Comparison of ENCODE assay signal across 9 cellular contexts in genomic region chr4:73864365-73864764, GRCh38. TPM values are rescaled to one million over a fixed set of nuclear protein-coding genes. Genes with fewer than 3 reads are reported as not detected.
DNase-seq lines count a peak whose midpoint lies in the region; ATAC-seq, FAIRE-seq and TF ChIP-seq lines count a peak whose summit lies in the region.
"Had no signal": no experiment of that assay in that cellular context is flagged by ENCODE, and none has a peak within 500 bp of the region (broad histone marks: within the 10 kb centered on the region; RNA-seq: fewer than 3 reads in every experiment).

No MANE protein-coding gene starts in this region.

- peaks cover 12% of the 10 kb centered on the region for H3K27me3 Mint-ChIP-seq in activated T-cell treated with anti-CD3 and anti-CD28 coated beads, Interleukin-2, amount 50 U/mL, for 72 hours (ENCODE audit: low read depth)

- no peaks in the 10 kb centered on the region for H3K4me1 Mint-ChIP-seq in activated T-cell treated with anti-CD3 and anti-CD28 coated beads, Interleukin-2, amount 50 U/mL, for 72 hours (ENCODE audit: low read depth)
- H3K4me1 Mint-ChIP-seq: CD4-positive, alpha-beta memory T cell had no signal

- no peak overlapping the region for H2BK5ac ChIP-seq in neuronal stem cell (ENCODE audit: low read length)

- H3K27ac ChIP-seq in smooth muscle cell (ENCODE audit: low read depth) = no peak overlapping the region
- no peak overlapping the region for H3K27ac ChIP-seq in neuronal stem cell (replicated peaks; ENCODE audit: low read length)

- H2AK5ac ChIP-seq in neuronal stem cell (ENCODE audit: low read depth, low read length) = no peak overlapping the region

- H3K9me3 Mint-ChIP-seq in activated T-cell treated with anti-CD3 and anti-CD28 coated beads, Interleukin-2, amount 50 U/mL, for 72 hours = no peaks in the 10 kb centered on the region

- no peak for FAIRE-seq in GM12892 (lab: Jason Lieb, UNC)

- H2BK12ac ChIP-seq in neuronal stem cell (ENCODE audit: low read length) = no peak overlapping the region

- no peak overlapping the region for H3K14ac ChIP-seq in neuronal stem cell (ENCODE audit: low read length)

- H2AFZ ChIP-seq in smooth muscle cell (ENCODE audit: low read depth) (no peak overlapping the region), neuronal stem cell (ENCODE audit: low read length) (no peak overlapping the region)

- no peak overlapping the region for H3K18ac ChIP-seq in neuronal stem cell (ENCODE audit: low read length)

- no peaks in the 10 kb centered on the region for H3K36me3 Mint-ChIP-seq in activated T-cell treated with anti-CD3 and anti-CD28 coated beads, Interleukin-2, amount 50 U/mL, for 72 hours (ENCODE audit: insufficient read depth in 2 of 2)
- H3K36me3 Mint-ChIP-seq: CD4-positive, alpha-beta memory T cell had no signal

- no peak overlapping the region for H3K9ac ChIP-seq in smooth muscle cell (ENCODE audit: low read depth)
- no peak overlapping the region for H3K9ac ChIP-seq in neuronal stem cell (ENCODE audit: low read depth, low read length, poor library complexity)

- H3K4me3 Mint-ChIP-seq in activated T-cell treated with anti-CD3 and anti-CD28 coated beads, Interleukin-2, amount 50 U/mL, for 72 hours = no peak overlapping the region
- H3K4me3 Mint-ChIP-seq: CD4-positive, alpha-beta memory T cell had no signal

- no peak overlapping the region for H3K27ac Mint-ChIP-seq in activated T-cell treated with anti-CD3 and anti-CD28 coated beads, Interleukin-2, amount 50 U/mL, for 72 hours
- H3K27ac Mint-ChIP-seq: CD4-positive, alpha-beta memory T cell had no signal

- 69% methylated on average over 2 of the region's 2 CpGs for WGBS in smooth muscle cell (ENCODE audit: low lambda C conversion rate)
- WGBS in neuronal stem cell (ENCODE audit: extremely low coverage in 2 of 2, insufficient read length in 2 of 2, insufficient replicate concordance in 1 of 2), 2 donors = no CpG with 5 or more reads among the region's 2 CpGs

- no peak overlapping the region for H3K4me2 ChIP-seq in smooth muscle cell
- no peak overlapping the region for H3K4me2 ChIP-seq in neuronal stem cell (ENCODE audit: insufficient read depth, low read length, poor library complexity, severe bottlenecking)

- TF ChIP-seq CTCF in NB4 (IDR thresholded peaks at IDR 0.05; ENCODE audit: low read depth, low read length) (peak; percentile 17), epithelial cell of esophagus (IDR thresholded peaks at IDR 0.05; ENCODE audit: insufficient read depth, low read depth, low read length, missing control alignments) (peak; percentile 88), smooth muscle cell (IDR thresholded peaks at IDR 0.05; ENCODE audit: borderline replicate concordance, insufficient read depth, poor library complexity, severe bottlenecking) (peak; percentile 23)

- no peaks in the 10 kb centered on the region for H3K79me1 ChIP-seq in neuronal stem cell (ENCODE audit: low read depth, low read length)

- H3K36me3 ChIP-seq in smooth muscle cell (ENCODE audit: low read depth) = no peaks in the 10 kb centered on the region
- H3K36me3 ChIP-seq in neuronal stem cell (replicated peaks in 1 of 2; ENCODE audit: control insufficient read depth in 2 of 2, insufficient read depth in 2 of 2, low read length in 2 of 2) = no peaks in the 10 kb centered on the region

- TF ChIP-seq POLR2A in NB4 (IDR thresholded peaks at IDR 0.05; ENCODE audit: extremely low read depth, insufficient read length) = no peak
- TF ChIP-seq POLR2A in GM12892 (IDR thresholded peaks at IDR 0.05; ENCODE audit: low read depth, low read length) = no peak

- H3K4me3 ChIP-seq in NB4 (ENCODE audit: low read depth, low read length) = no peak overlapping the region
- no peak overlapping the region for H3K4me3 ChIP-seq in epithelial cell of esophagus (ENCODE audit: low read length)
- no peak overlapping the region for H3K4me3 ChIP-seq in smooth muscle cell
- H3K4me3 ChIP-seq in neuronal stem cell (ENCODE audit: low read length in 2 of 2) = no peak overlapping the region

- H4K8ac ChIP-seq in neuronal stem cell (ENCODE audit: low read depth, low read length) = no peak overlapping the region

- H2BK120ac ChIP-seq in neuronal stem cell (ENCODE audit: low read depth, low read length) = no peak overlapping the region

- H3K79me2 ChIP-seq in smooth muscle cell (ENCODE audit: low read depth) = no peaks in the 10 kb centered on the region

- no peak overlapping the region for H2BK15ac ChIP-seq in neuronal stem cell (ENCODE audit: low read length)

- H3K9me3 ChIP-seq in smooth muscle cell (replicated peaks; ENCODE audit: low read depth) (no peaks in the 10 kb centered on the region), neuronal stem cell (replicated peaks in 1 of 2; ENCODE audit: control insufficient read depth in 2 of 2, insufficient read depth in 1 of 2, low read depth in 1 of 2, low read length in 2 of 2) (no peaks in the 10 kb centered on the region)

- H3F3A ChIP-seq in smooth muscle cell (ENCODE audit: low read depth) = peaks cover 9% of the 10 kb centered on the region

- H3K27me3 ChIP-seq in smooth muscle cell (ENCODE audit: low read depth) (peaks cover 6% of the 10 kb centered on the region), neuronal stem cell (ENCODE audit: control insufficient read depth in 3 of 3, insufficient read depth in 3 of 3, low read depth in 1 of 3, low read length in 3 of 3) (peaks cover 0 to 11% (median 7%) of the 10 kb centered on the region in 3 experiments)

- no peak overlapping the region for H3K4ac ChIP-seq in neuronal stem cell (ENCODE audit: low read length)

- no peaks in the 10 kb centered on the region for H4K20me1 ChIP-seq in smooth muscle cell (ENCODE audit: low read depth)

- no peak overlapping the region for H4K91ac ChIP-seq in neuronal stem cell (ENCODE audit: low read depth, low read length, poor library complexity)

- ATAC-seq in activated T-cell treated with anti-CD3 and anti-CD28 coated beads, Interleukin-2, amount 50 U/mL, for 72 hours (replicated peaks in 1 of 2) = no peak

- DNase-seq in NCI-H510A treated with DMSO at 0.1 percent for 48 hours (lab: John Stamatoyannopoulos, UW) (peak; percentile 21), NCI-H510A (lab: John Stamatoyannopoulos, UW) (no peak), NB4 (ENCODE audit: low read depth) (peak; percentile 38), epithelial cell of esophagus (ENCODE audit: low read depth) (peak; percentile 64), smooth muscle cell (lab: John Stamatoyannopoulos, UW; ENCODE audit: unreplicated experiment) (no peak), neuronal stem cell (ENCODE audit: low spot score) (no peak), GM12892 (ENCODE audit: insufficient read length) (no peak)
- no peak for DNase-seq in activated T-cell treated with anti-CD3 and anti-CD28 coated beads, Interleukin-2, amount 50 U/mL, for 72 hours
- DNase-seq: CD4-positive, alpha-beta memory T cell had no signal

- H3K23ac ChIP-seq in neuronal stem cell (ENCODE audit: low read depth, low read length, poor library complexity) = no peak overlapping the region

- H3K4me1 ChIP-seq in smooth muscle cell (ENCODE audit: low read depth) (peaks cover 8% of the 10 kb centered on the region), neuronal stem cell (ENCODE audit: control insufficient read depth in 2 of 2, insufficient read depth in 1 of 2, low read depth in 1 of 2, low read length in 2 of 2) (no peaks in the 10 kb centered on the region)

RNA-seq across cellular contexts. Expression of gene CXCL1, which starts 4.8 kb away (rescaled TPM):
- 6.4 and 20.9 TPM in 2 replicates for total RNA-seq in smooth muscle cell
- polyA plus RNA-seq in smooth muscle cell = 23.2 and 39.7 TPM in 2 replicates
- not detected for polyA plus RNA-seq in neuronal stem cell (2013, experiment 1 of 2)
- 0.07 TPM for polyA plus RNA-seq in neuronal stem cell (2013, experiment 2 of 2)
- total RNA-seq in activated T-cell treated with anti-CD3 and anti-CD28 coated beads, Interleukin-2, amount 50 U/mL, for 72 hours = not detected
- polyA plus RNA-seq in GM12892 (2012; ENCODE audit: missing spikeins) = not detected
- total RNA-seq: CD4-positive, alpha-beta memory T cell had no signal
- polyA plus RNA-seq: CD4-positive, alpha-beta memory T cell had no signal

RNA-seq across cellular contexts. Expression of gene PF4V1, which starts 11.3 kb away (rescaled TPM):
- not detected in 2 replicates for total RNA-seq in smooth muscle cell
- 0.35 TPM in 1 of 2 replicates, not detected in the other for polyA plus RNA-seq in smooth muscle cell
- polyA plus RNA-seq in neuronal stem cell (2013, experiment 1 of 2) = not detected
- not detected for polyA plus RNA-seq in neuronal stem cell (2013, experiment 2 of 2)
- total RNA-seq in activated T-cell treated with anti-CD3 and anti-CD28 coated beads, Interleukin-2, amount 50 U/mL, for 72 hours = not detected
- not detected for polyA plus RNA-seq in GM12892 (2012; ENCODE audit: missing spikeins)
- total RNA-seq: CD4-positive, alpha-beta memory T cell had no signal
- polyA plus RNA-seq: CD4-positive, alpha-beta memory T cell had no signal

RNA-seq across cellular contexts. Expression of gene CXCL6, which starts 27.9 kb away (rescaled TPM):
- total RNA-seq in smooth muscle cell = 24.1 and 31.7 TPM in 2 replicates
- 24.4 and 30.6 TPM in 2 replicates for polyA plus RNA-seq in smooth muscle cell
- polyA plus RNA-seq in neuronal stem cell (2013, experiment 1 of 2) = 1.5 TPM
- polyA plus RNA-seq in neuronal stem cell (2013, experiment 2 of 2) = 1.4 TPM
- total RNA-seq in activated T-cell treated with anti-CD3 and anti-CD28 coated beads, Interleukin-2, amount 50 U/mL, for 72 hours = not detected
- not detected for polyA plus RNA-seq in GM12892 (2012; ENCODE audit: missing spikeins)
- total RNA-seq: CD4-positive, alpha-beta memory T cell had no signal
- polyA plus RNA-seq: CD4-positive, alpha-beta memory T cell had no signal

Comparison
In these comparisons a context has a peak if more than half of its experiments do, and no peak if none do; other contexts are left out.
1. DNase-seq: peak in NCI-H510A treated with DMSO at 0.1 percent for 48 hours (single experiment), NB4 (single experiment) and epithelial cell of esophagus (single experiment); none in NCI-H510A (single experiment), smooth muscle cell (single experiment), neuronal stem cell (single experiment), activated T-cell treated with anti-CD3 and anti-CD28 coated beads, Interleukin-2, amount 50 U/mL, for 72 hours (0 of 2) and GM12892 (single experiment).
2. CTCF ChIP-seq: peak in every context shown above with its lines; median percentile 88 in epithelial cell of esophagus; 23 in smooth muscle cell; 17 in NB4.
3. RNA of gene CXCL6, which starts 27.9 kb away (total RNA-seq): 24.1 to 31.7 TPM in smooth muscle cell; not detected in activated T-cell treated with anti-CD3 and anti-CD28 coated beads, Interleukin-2, amount 50 U/mL, for 72 hours; every median in the first group is over 10 times any median in the second.